ENCODE assay signal across 11 cellular contexts in the genomic region with DNA sequence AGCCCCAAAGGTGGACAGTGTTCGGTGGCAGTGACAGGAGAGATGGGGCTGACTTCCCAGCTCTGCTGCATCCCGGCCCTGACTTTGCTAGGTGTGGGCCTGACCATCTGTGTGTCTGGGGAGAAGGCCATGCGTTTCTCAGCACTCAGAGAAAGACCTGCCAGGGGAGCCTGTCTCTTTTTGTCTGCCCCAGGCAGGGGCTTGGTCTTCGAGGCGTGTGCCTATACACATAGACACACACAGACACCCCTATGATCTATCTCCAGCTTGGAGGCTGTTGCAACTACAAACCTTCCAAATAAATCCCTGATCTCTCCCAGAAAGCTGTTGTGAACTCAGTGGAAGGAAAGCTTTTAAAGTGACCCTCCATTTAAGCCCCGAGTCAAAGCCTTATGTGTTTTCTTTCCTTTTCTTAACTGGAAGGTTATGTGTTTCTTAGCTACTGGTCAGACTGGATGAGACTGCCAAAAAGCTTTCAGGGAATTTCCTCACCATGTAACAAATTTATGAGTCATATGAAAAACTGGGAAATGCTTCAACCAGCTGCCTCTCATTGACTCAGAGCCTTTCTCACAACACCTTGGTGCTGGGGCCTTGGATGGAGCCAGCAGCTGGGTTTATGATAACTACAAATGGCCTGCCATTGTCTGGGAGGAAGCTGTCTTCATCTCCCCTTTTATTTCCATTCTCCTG.
A peak's percentile ranks its signal among the peaks of the same experiment; 100 is the strongest.
DNase-seq lines count a peak whose midpoint lies in the region; TF ChIP-seq lines count a peak whose summit lies in the region.
"Had no signal": no experiment of that assay in that cellular context is flagged by ENCODE, and none has a peak within 500 bp of the region (broad histone marks: within the 10 kb centered on the region; RNA-seq: fewer than 3 reads in every experiment).

No MANE protein-coding gene starts in this region.

- DNase-seq in HFF-Myc (ENCODE audit: extremely low read depth, low read depth), result peak; percentile 96
- DNase-seq in astrocyte of the spinal cord (ENCODE audit: low read depth, low spot score), result peak; percentile 98
- DNase-seq in hepatocyte (ENCODE audit: low spot score), result peak; percentile 68
- DNase-seq in smooth muscle cell of the brain vasculature (ENCODE audit: low read depth, low spot score), result peak; percentile 74
- no peak for DNase-seq in NCI-H2029 treated with DMSO at 0.1 percent for 48 hours (lab: John Stamatoyannopoulos, UW)
- DNase-seq in NOMO-1 (lab: John Stamatoyannopoulos, UW; ENCODE audit: unreplicated experiment in 2 of 2), result no peak
- no peak for DNase-seq in Karpas-422
- no peak for DNase-seq in BE2C
- DNase-seq: nucleus accumbens had no signal

- peaks cover 6% of the 10 kb centered on the region for H3K27me3 ChIP-seq in hepatocyte
- no peaks in the 10 kb centered on the region for H3K27me3 ChIP-seq in Karpas-422 (ENCODE audit: low read length)
- H3K27me3 ChIP-seq in BE2C, result no peaks in the 10 kb centered on the region
- H3K27me3 ChIP-seq: cardiac muscle cell had no signal

- no peak overlapping the region for H3K4me3 ChIP-seq in HFF-Myc (replicated peaks; ENCODE audit: low read depth, low read length)
- no peak overlapping the region for H3K4me3 ChIP-seq in astrocyte of the spinal cord (ENCODE audit: low read depth, low read length)
- H3K4me3 ChIP-seq in hepatocyte, result no peak overlapping the region
- no peak overlapping the region for H3K4me3 ChIP-seq in Karpas-422 (ENCODE audit: low read length)
- H3K4me3 ChIP-seq in BE2C (ENCODE audit: low read depth, low read length), result no peak overlapping the region
- H3K4me3 ChIP-seq: cardiac muscle cell, SK-N-MC had no signal

- H3K9me3 ChIP-seq in hepatocyte (ENCODE audit: low read depth) (no peaks in the 10 kb centered on the region), Karpas-422 (ENCODE audit: low read length) (no peaks in the 10 kb centered on the region), BE2C (no peaks in the 10 kb centered on the region)

- H3K36me3 ChIP-seq in hepatocyte (replicated peaks; ENCODE audit: insufficient read depth, low read depth) (no peaks in the 10 kb centered on the region), Karpas-422 (ENCODE audit: insufficient read depth, low read length) (no peaks in the 10 kb centered on the region), BE2C (no peaks in the 10 kb centered on the region)
- H3K36me3 ChIP-seq: cardiac muscle cell had no signal

- H2AFZ ChIP-seq in hepatocyte, result no peak overlapping the region
- H2AFZ ChIP-seq in Karpas-422 (ENCODE audit: low read length), result no peak overlapping the region

- no peaks in the 10 kb centered on the region for H3K79me2 ChIP-seq in hepatocyte
- H3K79me2 ChIP-seq in Karpas-422 (ENCODE audit: low read length), result no peaks in the 10 kb centered on the region

- H3K4me1 ChIP-seq in hepatocyte (ENCODE audit: insufficient read depth), result peaks cover 8% of the 10 kb centered on the region
- no peaks in the 10 kb centered on the region for H3K4me1 ChIP-seq in Karpas-422 (ENCODE audit: low read length)
- no peaks in the 10 kb centered on the region for H3K4me1 ChIP-seq in BE2C

- H3K9me2 ChIP-seq in hepatocyte (replicated peaks; ENCODE audit: insufficient read depth), result no peaks in the 10 kb centered on the region
- H3K9me2 ChIP-seq in Karpas-422 (replicated peaks; ENCODE audit: insufficient read depth, low read length), result no peaks in the 10 kb centered on the region

- no peak overlapping the region for H3K9ac ChIP-seq in Karpas-422 (ENCODE audit: low read length)

- WGBS in hepatocyte (ENCODE audit: low lambda C conversion rate, missing lambda C conversion rate), result 70% methylated on average over 6 of the region's 6 CpGs

- peak overlapping the region; percentile 57 for H3K27ac ChIP-seq in hepatocyte
- no peak overlapping the region for H3K27ac ChIP-seq in Karpas-422 (ENCODE audit: low read length)
- H3K27ac ChIP-seq: cardiac muscle cell, SK-N-MC had no signal

- in situ Hi-C loops in astrocyte of the spinal cord (cut with HindIII; ENCODE audit: low sequenced_read_pairs), result no loop called here

- H3K4me2 ChIP-seq in hepatocyte (peak overlapping the region; percentile 24), Karpas-422 (ENCODE audit: low read depth, low read length, poor library complexity, severe bottlenecking) (no peak overlapping the region)

- TF ChIP-seq CTCF in HFF-Myc (IDR thresholded peaks at IDR 0.05; ENCODE audit: low read depth, low read length, missing control alignments), result no peak
- no peak for TF ChIP-seq CTCF in astrocyte of the spinal cord (IDR thresholded peaks at IDR 0.05; ENCODE audit: low read depth, low read length)
- no peak for TF ChIP-seq CTCF in hepatocyte (IDR thresholded peaks at IDR 0.05; ENCODE audit: poor library complexity)
- no peak for TF ChIP-seq CTCF in BE2C (IDR thresholded peaks at IDR 0.05; ENCODE audit: low read depth, low read length)

- H4K20me1 ChIP-seq in hepatocyte (ENCODE audit: insufficient read depth, poor library complexity, severe bottlenecking), result no peaks in the 10 kb centered on the region
- no peaks in the 10 kb centered on the region for H4K20me1 ChIP-seq in Karpas-422 (ENCODE audit: insufficient read depth, low read depth, low read length)

Comparison
In these comparisons a context has a peak if more than half of its experiments do, and no peak if none do; other contexts are left out.
1. DNase-seq: peak in HFF-Myc (single experiment), astrocyte of the spinal cord (single experiment), hepatocyte (single experiment) and smooth muscle cell of the brain vasculature (single experiment); none in NCI-H2029 treated with DMSO at 0.1 percent for 48 hours (single experiment), NOMO-1 (0 of 2), Karpas-422 (single experiment) and BE2C (single experiment).